ENCODE assay signal across 32 cellular contexts in the genomic region with DNA sequence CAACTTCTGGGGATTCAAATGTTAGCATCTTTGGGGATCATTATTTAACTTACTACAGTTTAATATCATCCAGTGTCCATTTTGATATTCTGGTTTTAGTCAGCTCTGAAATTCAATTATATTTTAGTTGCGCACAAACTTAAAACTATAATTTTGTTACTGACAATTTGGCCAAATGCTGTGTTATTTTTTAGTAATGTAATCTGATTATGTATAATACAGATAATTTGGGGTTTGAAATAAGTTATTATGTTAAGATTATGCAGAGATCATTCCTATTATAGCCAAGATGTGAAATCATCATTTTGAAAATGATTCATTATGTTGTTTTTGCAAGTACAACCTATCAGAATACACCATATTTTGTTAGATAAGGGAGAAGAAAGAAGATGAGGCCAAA.
"Had no signal": no experiment of that assay in that cellular context is flagged by ENCODE, and none has a peak within 500 bp of the region (broad histone marks: within the 10 kb centered on the region; RNA-seq: fewer than 3 reads in every experiment).

No MANE protein-coding gene starts in this region.

- DNase-seq: KG1, MG63, NCI-H1048, NCI-H1092, NCI-H1092 treated with DMSO at 0.1 percent for 48 hours, NCI-H1105, NCI-H1105 treated with DMSO at 0.1 percent for 48 hours, NCI-H1417, NCI-H1417 treated with DMSO at 0.1 percent for 48 hours, NCI-H1436, NCI-H1436 treated with DMSO at 0.1 percent for 48 hours, NCI-H146, NCI-H1694, NCI-H1694 treated with DMSO at 0.1 percent for 48 hours, NCI-H187, NCI-H187 treated with DMSO at 0.1 percent for 48 hours, NCI-H1930, NCI-H2029, NCI-H2029 treated with DMSO at 0.1 percent for 48 hours, NCI-H2081, NCI-H2081 treated with DMSO at 0.1 percent for 48 hours, NCI-H2107, NCI-H2171, NCI-H2171 treated with DMSO at 0.1 percent for 48 hours, NCI-H2227 treated with DMSO at 0.1 percent for 48 hours, NCI-H226, NCI-H345, NCI-H446, NCI-H446 treated with DMSO at 0.1 percent for 48 hours, NCI-H510A, NCI-H510A treated with DMSO at 0.1 percent for 48 hours had no signal

- H3K27ac ChIP-seq: KMS-11 had no signal

- H3K4me2 ChIP-seq: KMS-11 had no signal

- H3K9ac ChIP-seq: KMS-11 had no signal

- H3K27me3 ChIP-seq: MG63 had no signal

- H3K4me3 ChIP-seq: MG63 had no signal

- H3K36me3 ChIP-seq: MG63 had no signal

- H3K9me3 ChIP-seq: MG63 had no signal
